8 cellular contexts compared by ENCODE assay signal in the genomic region with DNA sequence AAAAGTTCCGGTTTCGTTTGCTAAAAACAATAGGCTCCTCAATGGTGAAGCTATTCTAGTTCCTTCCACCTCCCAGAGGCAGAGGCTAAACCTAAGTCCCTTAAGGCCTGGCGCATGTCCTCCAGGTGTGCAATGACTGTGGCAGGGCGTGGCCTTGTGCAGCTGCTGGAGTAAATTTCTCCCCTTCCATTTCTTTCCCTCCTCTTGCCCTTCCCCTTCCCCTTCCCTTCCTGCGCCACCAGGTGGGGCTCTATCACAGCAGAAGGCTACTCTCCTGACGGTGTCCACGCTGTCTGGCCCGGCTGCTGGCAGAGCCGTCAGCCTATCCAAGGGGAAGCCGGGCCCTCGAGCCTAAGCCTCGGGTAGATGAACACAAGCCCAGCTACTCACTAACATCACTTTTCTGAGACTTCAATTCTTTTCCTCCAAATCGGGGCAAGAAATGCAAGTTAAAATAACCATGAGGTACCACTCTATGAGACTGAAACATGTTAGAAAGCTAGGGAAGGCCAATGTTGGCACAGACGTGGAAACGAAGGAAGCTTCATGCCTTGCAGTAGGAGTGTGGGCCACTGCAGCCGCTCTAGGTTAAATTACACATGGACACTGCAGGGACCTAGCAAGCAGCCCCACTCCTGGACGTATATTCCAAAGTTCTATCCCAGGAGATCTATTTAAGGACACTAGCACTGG. TPM values are rescaled to one million over a fixed set of nuclear protein-coding genes. Genes with fewer than 3 reads are reported as not detected.
A peak's percentile ranks its signal among the peaks of the same experiment; 100 is the strongest.
DNase-seq lines count a peak whose midpoint lies in the region; ATAC-seq and TF ChIP-seq lines count a peak whose summit lies in the region.

No MANE protein-coding gene starts in this region.

- H3K27me3 ChIP-seq in BJ (ENCODE audit: control insufficient read depth, insufficient read depth, low read length) (no peaks in the 10 kb centered on the region), left lung (no peaks in the 10 kb centered on the region)

- ATAC-seq in GM19043 (IDR thresholded peaks at IDR 0.05; ENCODE audit: low read depth, unreplicated experiment) (peak; percentile 97), HG03175 (IDR thresholded peaks at IDR 0.05; ENCODE audit: unreplicated experiment) (peak; percentile 91), left lung (peak; percentile 100)

- peaks cover 5% of the 10 kb centered on the region for H3K4me1 Mint-ChIP-seq in chondrocyte (ENCODE audit: low read depth)

- H3K9me3 ChIP-seq in left lung = no peaks in the 10 kb centered on the region

- peaks cover under 1% of the 10 kb centered on the region for H3K36me3 Mint-ChIP-seq in chondrocyte (ENCODE audit: low read depth)

- H3K4me3 ChIP-seq in BJ (ENCODE audit: low read depth, low read length) = no peak overlapping the region
- no peak overlapping the region for H3K4me3 ChIP-seq in left lung

- H3K4me1 ChIP-seq in left lung = no peaks in the 10 kb centered on the region

- H3K27ac ChIP-seq in left lung = no peak overlapping the region

- H3K36me3 ChIP-seq in BJ (ENCODE audit: control insufficient read depth, insufficient read depth, low read length) (no peaks in the 10 kb centered on the region), left lung (no peaks in the 10 kb centered on the region)

- peak; percentile 89 for TF ChIP-seq CTCF in BJ (IDR thresholded peaks at IDR 0.05; ENCODE audit: insufficient read depth, low read depth, low read length)
- TF ChIP-seq CTCF in chondrocyte (IDR thresholded peaks at IDR 0.05) = peak; percentile 90
- TF ChIP-seq CTCF in left lung (IDR thresholded peaks at IDR 0.05) = peak; percentile 84

- H3K27ac Mint-ChIP-seq in chondrocyte (ENCODE audit: unreplicated experiment) = no peak overlapping the region

- H3K9me3 Mint-ChIP-seq in chondrocyte (ENCODE audit: low read depth) = peaks cover 6% of the 10 kb centered on the region

- CTCF ChIA-PET in BJ (lab: Yijun Ruan, JAX) = interaction anchor here (0.6 to 4.5 kb wide), 23 partner anchors 9 to 794 kb away, joined by 3 to 24 read pairs (median 4); no protein-coding TSS in a partner anchor

- intact Hi-C loops in left lung (cut with DNase I) = loop anchor here in 1 of 2 donors (5.0 kb wide), 1 partner anchor 514 kb away; no protein-coding TSS in a partner anchor

- POLR2A ChIA-PET in BJ (lab: Charles Lee) = no interaction called here

- no peak overlapping the region for H3K4me3 Mint-ChIP-seq in chondrocyte (ENCODE audit: unreplicated experiment)

- H3K27me3 Mint-ChIP-seq in chondrocyte (ENCODE audit: low read depth) = peaks cover 16% of the 10 kb centered on the region

- DNase-seq in BJ (ENCODE audit: low read depth) (peak; percentile 3), NCI-H460 (ENCODE audit: extremely low read depth, low read depth) (peak; percentile 75), chondrocyte (ENCODE audit: low spot score) (no peak), left lung (peak; percentile 81 to 91)
- DNase-seq in activated CD4-positive, alpha-beta T cell treated with anti-CD3 and anti-CD28 coated beads for 24 hours (ENCODE audit: low read depth in 2 of 2) = peak; percentile 33 to 62
- DNase-seq in stimulated activated CD4-positive, alpha-beta T cell treated with anti-CD3 and anti-CD28 coated beads, TNF-alpha, amount 100 ng/mL, for 4 hours (ENCODE audit: low read depth in 3 of 3) = peak; percentile 31 to 37 (median 34)

RNA-seq across cellular contexts. Expression of a gene that starts 34.4 kb away (rescaled TPM):
- polyA plus RNA-seq in BJ (2011; rRNA removed) = not detected in 2 replicates
- not detected in 2 replicates for polyA minus RNA-seq in BJ (2011; rRNA and poly(A)+ RNA removed)
- not detected in 2 replicates for total RNA-seq in NCI-H460 (2014; rRNA removed; shearing (Covaris generic))
- not detected in 2 replicates for polyA plus RNA-seq in NCI-H460 (2014; cell fraction: nucleus; rRNA removed)
- total RNA-seq in chondrocyte = not detected in 3 replicates
- total RNA-seq in left lung = not detected
